12 cellular contexts compared by ENCODE assay signal in genomic region chr5:173753307-173754168, GRCh38.
A peak's percentile ranks its signal among the peaks of the same experiment; 100 is the strongest.
DNase-seq lines count a peak whose midpoint lies in the region; ATAC-seq and TF ChIP-seq lines count a peak whose summit lies in the region.
"Had no signal": no experiment of that assay in that cellular context is flagged by ENCODE, and none has a peak within 500 bp of the region (broad histone marks: within the 10 kb centered on the region; RNA-seq: fewer than 3 reads in every experiment).

No MANE protein-coding gene starts in this region.

- in situ Hi-C loops in KBM-7 (cut with MboI; ENCODE audit: low pct_unique_long_range_greater_than_20kb, low sequenced_read_pairs), result no loop called here

- peaks cover 42% of the 10 kb centered on the region for H3K4me1 Mint-ChIP-seq in glutamatergic neuron (ENCODE audit: low read depth, unreplicated experiment)

- no peaks in the 10 kb centered on the region for H3K79me2 ChIP-seq in parathyroid adenoma

- peak overlapping the region; percentile 90 for H3K27ac ChIP-seq in parathyroid adenoma
- H3K27ac ChIP-seq: Peyer's patch had no signal

- H3K9me3 Mint-ChIP-seq in glutamatergic neuron (ENCODE audit: unreplicated experiment), result no peaks in the 10 kb centered on the region

- H3K4me3 ChIP-seq in parathyroid adenoma (ENCODE audit: low read depth, low read length), result no peak overlapping the region
- H3K4me3 ChIP-seq: Peyer's patch had no signal

- peak overlapping the region; percentile 68 for H2AFZ ChIP-seq in parathyroid adenoma

- no peak overlapping the region for H3K9ac ChIP-seq in parathyroid adenoma

- H3K27me3 Mint-ChIP-seq in glutamatergic neuron (ENCODE audit: unreplicated experiment), result no peaks in the 10 kb centered on the region

- H3K4me3 Mint-ChIP-seq in glutamatergic neuron (ENCODE audit: unreplicated experiment), result peak overlapping the region; percentile 50
- H3K4me3 Mint-ChIP-seq: naive thymus-derived CD4-positive, alpha-beta T cell had no signal

- peak overlapping the region; percentile 52 for H3K4me2 ChIP-seq in parathyroid adenoma (ENCODE audit: low read length)

- peak overlapping the region; percentile 84 for H3K27ac Mint-ChIP-seq in glutamatergic neuron (ENCODE audit: unreplicated experiment)

- H3K36me3 Mint-ChIP-seq in glutamatergic neuron (ENCODE audit: unreplicated experiment), result no peaks in the 10 kb centered on the region
- H3K36me3 Mint-ChIP-seq: naive thymus-derived CD4-positive, alpha-beta T cell had no signal

- no peaks in the 10 kb centered on the region for H3K27me3 ChIP-seq in parathyroid adenoma (ENCODE audit: control insufficient read depth, insufficient read depth, low read length)
- H3K27me3 ChIP-seq: Peyer's patch had no signal

- peaks cover 53% of the 10 kb centered on the region for H3K4me1 ChIP-seq in parathyroid adenoma
- H3K4me1 ChIP-seq: Peyer's patch had no signal

- H3K9me3 ChIP-seq in parathyroid adenoma (ENCODE audit: control insufficient read depth, low read length), result no peaks in the 10 kb centered on the region
- H3K9me3 ChIP-seq: Peyer's patch had no signal

- no peaks in the 10 kb centered on the region for H3K36me3 ChIP-seq in parathyroid adenoma (ENCODE audit: control insufficient read depth, insufficient read depth, low read length)
- H3K36me3 ChIP-seq: Peyer's patch had no signal

- TF ChIP-seq CTCF in glutamatergic neuron (IDR thresholded peaks at IDR 0.05; ENCODE audit: partially characterized antibody, unreplicated experiment) (no peak), parathyroid adenoma (IDR thresholded peaks at IDR 0.05) (no peak)

- ATAC-seq in HG02759 (IDR thresholded peaks at IDR 0.05; ENCODE audit: unreplicated experiment) (no peak), GM19023 (IDR thresholded peaks at IDR 0.05; ENCODE audit: unreplicated experiment) (no peak)
- ATAC-seq: naive thymus-derived CD4-positive, alpha-beta T cell had no signal

- DNase-seq in HuH-7 (ENCODE audit: low spot score) (peak; percentile 85), glutamatergic neuron (peak; percentile 79), superior temporal gyrus (ENCODE audit: extremely low spot score) (no peak), KBM-7 (no peak)
- DNase-seq: activated CD4-positive, alpha-beta T cell treated with anti-CD3 and anti-CD28 coated beads, Interleukin-2, amount 50 U/mL, for 1 hour; foreskin melanocyte; naive thymus-derived CD4-positive, alpha-beta T cell; Peyer's patch had no signal

TF ChIP-seq in PFSK-1, 5 proteins besides CTCF, POLR2A, EP300 and RAD21:
- TF ChIP-seq POLR2AphosphoS5 (IDR thresholded peaks at IDR 0.05; ENCODE audit: low read depth, low read length) (no peak; the same call in 1 of the 2 replicates), FOXP2 (optimal IDR thresholded peaks at IDR 0.05; ENCODE audit: borderline replicate concordance, extremely low read depth, extremely low read length, insufficient read depth) (peak; percentile 69)

Comparison
In these comparisons a context has a peak if more than half of its experiments do, and no peak if none do; other contexts are left out.
1. DNase-seq: peak in HuH-7 (single experiment) and glutamatergic neuron (single experiment); none in superior temporal gyrus (single experiment) and KBM-7 (single experiment).